Comparison of ENCODE assay signal across 20 cellular contexts in genomic region chr2:191917967-191918651, GRCh38.
DNase-seq lines count a peak whose midpoint lies in the region; ATAC-seq and TF ChIP-seq lines count a peak whose summit lies in the region.
"Had no signal": no experiment of that assay in that cellular context is flagged by ENCODE, and none has a peak within 500 bp of the region (broad histone marks: within the 10 kb centered on the region; RNA-seq: fewer than 3 reads in every experiment).

No MANE protein-coding gene starts in this region.

- peak overlapping the region; percentile 31 for H3K27ac ChIP-seq in left ventricle myocardium inferior (replicated peaks)
- H3K27ac ChIP-seq in stomach smooth muscle (ENCODE audit: low read length) = peak overlapping the region; percentile 12
- H3K27ac ChIP-seq: A549, HL-60, Peyer's patch had no signal

- peak; percentile 7 to 30 for DNase-seq in NCI-H2081 (lab: John Stamatoyannopoulos, UW)
- no peak for DNase-seq in NCI-H2081 treated with DMSO at 0.1 percent for 48 hours (lab: John Stamatoyannopoulos, UW)
- peak; percentile 66 for DNase-seq in astrocyte of the hippocampus (ENCODE audit: low read depth, low spot score)
- DNase-seq in left ventricle myocardium inferior = no peak
- DNase-seq in NCI-H2171 treated with DMSO at 0.1 percent for 48 hours (lab: John Stamatoyannopoulos, UW) = no peak
- DNase-seq: activated CD4-positive, alpha-beta memory T cell treated with anti-CD3 and anti-CD28 coated beads, Interleukin-2, amount 10 ng/mL, durations not matched to agents 7 days and 5 days; activated naive CD8-positive, alpha-beta T cell treated with anti-CD3 and anti-CD28 coated beads, Interleukin-2, amount 50 U/mL, for 24 hours; CD4-positive, alpha-beta T cell; DMS79 treated with DMSO at 0.1 percent for 48 hours; mammary epithelial cell; NCI-H524; Peyer's patch; stimulated activated naive CD8-positive, alpha-beta T cell treated with anti-CD3 and anti-CD28 coated beads, Interleukin-15, amount 100 ng/mL, for 72 hours had no signal

- intact Hi-C loops in left ventricle myocardium inferior (cut with micrococcal nuclease) = no loop called here

- no peak for TF ChIP-seq CTCF in left ventricle myocardium inferior (IDR thresholded peaks at IDR 0.05; ENCODE audit: borderline replicate concordance)

- no peaks in the 10 kb centered on the region for H3K9me3 ChIP-seq in left ventricle myocardium inferior (replicated peaks)
- H3K9me3 ChIP-seq in stomach smooth muscle (ENCODE audit: control insufficient read depth in 2 of 2, low read length in 2 of 2) = no peaks in the 10 kb centered on the region
- H3K9me3 ChIP-seq: A549, Peyer's patch had no signal

- H3K9ac ChIP-seq in stomach smooth muscle (ENCODE audit: low read length in 2 of 2) = no peak overlapping the region

- H3K27me3 ChIP-seq in left ventricle myocardium inferior (ENCODE audit: low read depth) (no peaks in the 10 kb centered on the region), stomach smooth muscle (ENCODE audit: control insufficient read depth in 1 of 2, insufficient read depth in 2 of 2, low read length in 2 of 2) (no peaks in the 10 kb centered on the region)
- H3K27me3 ChIP-seq: Peyer's patch had no signal

- ATAC-seq in HG02759 (IDR thresholded peaks at IDR 0.05; ENCODE audit: unreplicated experiment) (no peak), HG03108 (IDR thresholded peaks at IDR 0.05; ENCODE audit: unreplicated experiment) (no peak)
- ATAC-seq: A549; activated naive CD8-positive, alpha-beta T cell treated with anti-CD3 and anti-CD28 coated beads, Interleukin-2, amount 50 U/mL, for 24 hours; K562; natural killer cell treated with Interleukin-12 subunit alpha and Interleukin-12 subunit beta and Interleukin-15 and Interleukin-18, amount 100 ng/mL, for 72 hours; stimulated activated naive CD8-positive, alpha-beta T cell treated with anti-CD3 and anti-CD28 coated beads, Interleukin-15, amount 100 ng/mL, for 72 hours had no signal

- H3K36me3 ChIP-seq in left ventricle myocardium inferior (no peaks in the 10 kb centered on the region), stomach smooth muscle (ENCODE audit: control insufficient read depth in 2 of 2, insufficient read depth in 2 of 2, low read length in 2 of 2) (no peaks in the 10 kb centered on the region)
- H3K36me3 ChIP-seq: Peyer's patch had no signal

- H3K4me1 ChIP-seq in left ventricle myocardium inferior = peaks cover 6% of the 10 kb centered on the region
- peaks cover 3% of the 10 kb centered on the region for H3K4me1 ChIP-seq in stomach smooth muscle (ENCODE audit: control insufficient read depth, insufficient read depth, low read length)
- H3K4me1 ChIP-seq: A549, Peyer's patch had no signal

- H3K4me3 ChIP-seq in left ventricle myocardium inferior = no peak overlapping the region
- no peak overlapping the region for H3K4me3 ChIP-seq in stomach smooth muscle (ENCODE audit: low read length in 2 of 2)
- H3K4me3 ChIP-seq: A549, K562, Peyer's patch had no signal

Comparison
In these comparisons a context has a peak if more than half of its experiments do, and no peak if none do; other contexts are left out.
1. DNase-seq: peak in NCI-H2081 (2 of 2) and astrocyte of the hippocampus (single experiment); none in NCI-H2081 treated with DMSO at 0.1 percent for 48 hours (single experiment), left ventricle myocardium inferior (single experiment) and NCI-H2171 treated with DMSO at 0.1 percent for 48 hours (single experiment).